ENCODE assay signal across 8 cellular contexts in genomic region chr7:100101016-100101862, GRCh38. TPM values are rescaled to one million over a fixed set of nuclear protein-coding genes. Genes with fewer than 3 reads are reported as not detected.
A peak's percentile ranks its signal among the peaks of the same experiment; 100 is the strongest.
DNase-seq lines count a peak whose midpoint lies in the region; ATAC-seq and TF ChIP-seq lines count a peak whose summit lies in the region.

TSS of gene AP4M1 (plus strand) at chr7:100101643. CDS start at chr7:100101715, 72 bp downstream.
TSS of gene MCM7 (minus strand) at chr7:100101397. CDS start at chr7:100101294, 103 bp downstream.

- peak within 1 kb of the TSS; percentile 91 to 98 (median 96) for H3K4me3 Mint-ChIP-seq in naive B cell
- H3K4me3 Mint-ChIP-seq in stimulated activated memory B cell treated with anti-CD40 and anti-IgM and Interleukin-4, amounts not matched to agents 10 μg/mL and 1 μg/mL and 100 μg/mL, for 72 hours, result peak within 1 kb of the TSS; percentile 92

- H3K79me2 ChIP-seq in Karpas-422 (ENCODE audit: low read length), result peaks cover 34% of the 10 kb centered on the region

- no peak within 1 kb of the TSS for H2AFZ ChIP-seq in Karpas-422 (ENCODE audit: low read length)

- peak within 1 kb of the TSS; percentile 98 for H3K9ac ChIP-seq in Karpas-422 (ENCODE audit: low read length)

- no peaks in the 10 kb centered on the region for H3K27me3 Mint-ChIP-seq in naive B cell
- H3K27me3 Mint-ChIP-seq in stimulated activated memory B cell treated with anti-CD40 and anti-IgM and Interleukin-4, amounts not matched to agents 10 μg/mL and 1 μg/mL and 100 μg/mL, for 72 hours, result no peaks in the 10 kb centered on the region

- peak within 1 kb of the TSS; percentile 97 to 99 (median 98) for H3K27ac Mint-ChIP-seq in naive B cell
- H3K27ac Mint-ChIP-seq in stimulated activated memory B cell treated with anti-CD40 and anti-IgM and Interleukin-4, amounts not matched to agents 10 μg/mL and 1 μg/mL and 100 μg/mL, for 72 hours, result peak within 1 kb of the TSS; percentile 84

- H3K4me1 ChIP-seq in Karpas-422 (ENCODE audit: low read length), result peaks cover 20% of the 10 kb centered on the region
- H3K4me1 ChIP-seq in esophagus squamous epithelium, result peaks cover 12 to 40% (median 12%) of the 10 kb centered on the region in 3 donors

- peak in 2 of 6 experiments; percentile 2 to 6 for TF ChIP-seq CTCF in esophagus squamous epithelium (IDR thresholded peaks at IDR 0.05)

- H3K36me3 ChIP-seq in Karpas-422 (ENCODE audit: insufficient read depth, low read length) (peaks cover 31% of the 10 kb centered on the region), esophagus squamous epithelium (peaks cover 22 to 67% (median 46%) of the 10 kb centered on the region in 3 donors)

- intact Hi-C loops in esophagus squamous epithelium (cut with DNase I), result no loop called here

- ATAC-seq in GM21825 (IDR thresholded peaks at IDR 0.05; ENCODE audit: unreplicated experiment) (peak; percentile 82), naive B cell (ENCODE audit: low read depth in 2 of 2) (peak; percentile 85 to 86)
- ATAC-seq in stimulated activated memory B cell treated with anti-CD40 and anti-IgM and Interleukin-4, amounts not matched to agents 10 μg/mL and 1 μg/mL and 100 μg/mL, for 72 hours, result peak; percentile 95

- peaks cover 16 to 27% of the 10 kb centered on the region in 2 donors for H3K36me3 Mint-ChIP-seq in naive B cell
- peaks cover 60% of the 10 kb centered on the region for H3K36me3 Mint-ChIP-seq in stimulated activated memory B cell treated with anti-CD40 and anti-IgM and Interleukin-4, amounts not matched to agents 10 μg/mL and 1 μg/mL and 100 μg/mL, for 72 hours

- H3K9me3 ChIP-seq in Karpas-422 (ENCODE audit: low read length) (no peaks in the 10 kb centered on the region), esophagus squamous epithelium (no peaks in the 10 kb centered on the region)

- H3K27ac ChIP-seq in Karpas-422 (ENCODE audit: low read length) (peak within 1 kb of the TSS; percentile 94), esophagus squamous epithelium (peak within 1 kb of the TSS; percentile 91 to 99 (median 98))

- peak within 1 kb of the TSS; percentile 72 for H3K4me2 ChIP-seq in Karpas-422 (ENCODE audit: low read depth, low read length, poor library complexity, severe bottlenecking)

- H3K4me1 Mint-ChIP-seq in naive B cell, result peaks cover 40 to 59% (median 40%) of the 10 kb centered on the region in 3 donors
- H3K4me1 Mint-ChIP-seq in stimulated activated memory B cell treated with anti-CD40 and anti-IgM and Interleukin-4, amounts not matched to agents 10 μg/mL and 1 μg/mL and 100 μg/mL, for 72 hours, result peaks cover 44% of the 10 kb centered on the region

- DNase-seq in DMS79 treated with DMSO at 0.1 percent for 48 hours (lab: John Stamatoyannopoulos, UW), result peak; percentile 98
- peak; percentile 99 for DNase-seq in Karpas-422
- DNase-seq in RKO (ENCODE audit: low spot score), result peak; percentile 100
- peak; percentile 93 for DNase-seq in activated T-helper 1 cell treated with Interleukin-2 at 50 U/mL for 16 hours (ENCODE audit: low read depth)
- peak; percentile 89 for DNase-seq in esophagus squamous epithelium (lab: John Stamatoyannopoulos, UW)
- DNase-seq in naive B cell, result peak; percentile 97

- no peaks in the 10 kb centered on the region for H3K9me3 Mint-ChIP-seq in naive B cell
- H3K9me3 Mint-ChIP-seq in stimulated activated memory B cell treated with anti-CD40 and anti-IgM and Interleukin-4, amounts not matched to agents 10 μg/mL and 1 μg/mL and 100 μg/mL, for 72 hours, result no peaks in the 10 kb centered on the region

- H3K9me2 ChIP-seq in Karpas-422 (replicated peaks; ENCODE audit: insufficient read depth, low read length), result no peaks in the 10 kb centered on the region

- H3K4me3 ChIP-seq in Karpas-422 (ENCODE audit: low read length), result peak within 1 kb of the TSS; percentile 96
- peak within 1 kb of the TSS; percentile 51 to 94 (median 76) for H3K4me3 ChIP-seq in esophagus squamous epithelium

- TF ChIP-seq POLR2A in esophagus squamous epithelium (IDR thresholded peaks at IDR 0.05), result peak in 1 of 4 donors; percentile 28

- WGBS in esophagus squamous epithelium, 2 donors, result 0 to 2% methylated on average over 4 to 18 of the region's 80 CpGs

- H3K27me3 ChIP-seq in Karpas-422 (ENCODE audit: low read length) (no peaks in the 10 kb centered on the region), esophagus squamous epithelium (no peaks in the 10 kb centered on the region)

- H4K20me1 ChIP-seq in Karpas-422 (ENCODE audit: insufficient read depth, low read depth, low read length), result peaks cover 15% of the 10 kb centered on the region; the same call in 1 of the 2 replicates

RNA-seq across cellular contexts. Expression of gene AP4M1, which starts in this region (rescaled TPM):
- 3.6 and 14.5 TPM in 2 replicates for total RNA-seq in Karpas-422 (2014; rRNA removed; shearing (Covaris generic); ENCODE audit: low replicate concordance)
- 10 to 100 TPM in 2 of 4 donors, 1 to 10 TPM in 2; 8.1 to 26.1 (median 9.9) TPM for total RNA-seq in esophagus squamous epithelium
- polyA plus RNA-seq in naive B cell (ENCODE audit: low read depth in 6 of 6), result 1 to 10 TPM; 3.3 to 6.8 (median 5.6) TPM

RNA-seq across cellular contexts. Expression of gene MCM7, which starts in this region (rescaled TPM):
- 109 and 175 TPM in 2 replicates for total RNA-seq in Karpas-422 (2014; rRNA removed; shearing (Covaris generic); ENCODE audit: low replicate concordance)
- 10 to 100 TPM; 31.8 to 67.3 (median 63.1) TPM for total RNA-seq in esophagus squamous epithelium
- 10 to 100 TPM; 39.0 to 59.9 (median 47.1) TPM for polyA plus RNA-seq in naive B cell (ENCODE audit: low read depth in 6 of 6)

Comparison
In these comparisons a context has a peak if more than half of its experiments do, and no peak if none do; other contexts are left out.
1. Peak in every context shown above with its lines: DNase-seq, ATAC-seq, H3K4me3 ChIP-seq and H3K27ac ChIP-seq.